ENCODE assay signal across 24 cellular contexts in the genomic region with DNA sequence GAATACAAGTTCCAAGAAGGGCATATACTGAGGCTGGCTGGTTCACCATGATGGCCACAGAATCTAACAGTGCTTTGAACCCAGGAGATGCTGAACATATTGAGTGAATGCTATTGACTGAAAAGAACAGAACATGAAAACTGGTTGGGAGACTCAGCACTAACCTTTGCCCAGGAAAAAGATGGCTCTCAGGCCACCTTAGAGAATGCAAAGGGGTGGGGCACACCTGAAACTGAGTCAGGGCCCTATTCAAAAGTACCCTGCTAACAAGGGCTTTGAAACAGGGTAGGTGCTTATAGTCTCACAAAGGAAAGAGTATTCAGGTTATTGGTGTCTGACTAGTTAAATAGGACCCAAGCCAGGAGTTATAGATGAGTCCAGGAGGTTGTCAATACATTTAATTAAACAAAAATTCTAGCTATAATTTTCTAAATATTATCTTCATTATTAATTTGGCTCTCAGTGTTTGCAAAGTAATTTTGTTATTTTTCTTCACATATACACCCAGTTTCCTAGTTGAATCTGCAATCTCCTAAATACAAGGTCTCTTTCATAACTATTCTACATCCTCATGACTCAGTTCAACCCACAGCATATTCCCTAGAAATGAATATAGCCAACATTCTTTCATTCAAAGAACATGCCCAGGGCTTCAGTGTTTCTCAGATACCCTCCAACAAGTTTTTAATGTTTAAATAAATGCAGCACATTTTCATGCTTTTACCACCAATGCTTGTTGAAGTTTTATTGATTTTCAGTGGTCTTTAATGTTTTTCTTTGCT.
DNase-seq lines count a peak whose midpoint lies in the region; FAIRE-seq and TF ChIP-seq lines count a peak whose summit lies in the region.
"Had no signal": no experiment of that assay in that cellular context is flagged by ENCODE, and none has a peak within 500 bp of the region (broad histone marks: within the 10 kb centered on the region; RNA-seq: fewer than 3 reads in every experiment).

No MANE protein-coding gene starts in this region.

- H3K4me3 ChIP-seq in bronchial epithelial cell (ENCODE audit: low read depth, low read length) (no peak overlapping the region), neural cell (ENCODE audit: low read length) (no peak overlapping the region)
- H3K4me3 ChIP-seq: K562 had no signal

- no peak for TF ChIP-seq RAD21 in neural cell (conservative IDR thresholded peaks at IDR 0.05)

- H3K27ac ChIP-seq in neural cell (ENCODE audit: low read length), result peak overlapping the region; percentile 84
- H3K27ac ChIP-seq: C4-2B, RWPE1 had no signal

- H3K27me3 ChIP-seq in bronchial epithelial cell (ENCODE audit: control insufficient read depth, insufficient read depth, low read length), result no peaks in the 10 kb centered on the region
- no peaks in the 10 kb centered on the region for H3K27me3 ChIP-seq in neural cell (ENCODE audit: insufficient read depth, low read depth, low read length)

- H3K36me3 ChIP-seq in bronchial epithelial cell (ENCODE audit: control insufficient read depth, insufficient read depth, low read length) (no peaks in the 10 kb centered on the region), neural cell (ENCODE audit: insufficient read depth, low read length) (no peaks in the 10 kb centered on the region)

- no peaks in the 10 kb centered on the region for H3F3A ChIP-seq in neural cell (ENCODE audit: insufficient read depth, low read length, poor library complexity, severe bottlenecking)

- no peak for FAIRE-seq in bronchial epithelial cell (lab: Jason Lieb, UNC)
- FAIRE-seq: A204.1, K562 had no signal

- no peaks in the 10 kb centered on the region for H3K9me2 ChIP-seq in neural cell (ENCODE audit: insufficient read depth, low read length)

- no peak overlapping the region for H3K4me2 ChIP-seq in neural cell (ENCODE audit: low read length)

- H3K79me2 ChIP-seq in neural cell (replicated peaks; ENCODE audit: insufficient read depth, low read length), result no peaks in the 10 kb centered on the region

- H3K9me3 ChIP-seq in neural cell (ENCODE audit: low read length), result no peaks in the 10 kb centered on the region

- DNase-seq in GM03348 (ENCODE audit: low spot score), result peak; percentile 5
- peak; percentile 32 for DNase-seq in bronchial epithelial cell (ENCODE audit: low read depth)
- DNase-seq in fibroblast of peridontal ligament (ENCODE audit: extremely low read depth), result peak; percentile 17
- no peak for DNase-seq in glomerular visceral epithelial cell (ENCODE audit: extremely low spot score)
- no peak for DNase-seq in NCI-H2029 (lab: John Stamatoyannopoulos, UW)
- DNase-seq in SHP77 treated with DMSO at 0.1 percent for 48 hours (lab: John Stamatoyannopoulos, UW), result no peak
- DNase-seq: CD8-positive, alpha-beta memory T cell; DMS53; GF-D8; H9; NCI-H1092 treated with DMSO at 0.1 percent for 48 hours; NCI-H146; NCI-H2029 treated with DMSO at 0.1 percent for 48 hours; NCI-H2171; NCI-H345; NCI-H524; NCI-H774; NK-92 treated with Interleukin-12 subunit alpha and Interleukin-12 subunit beta, amount 100 ng/mL, for 24 hours; SIG-M5 had no signal

- no peak overlapping the region for H3K9ac ChIP-seq in neural cell (ENCODE audit: low read length)

- H4K20me1 ChIP-seq in neural cell (ENCODE audit: insufficient read depth), result no peaks in the 10 kb centered on the region

- no peak for TF ChIP-seq EP300 in neural cell (conservative IDR thresholded peaks at IDR 0.05; ENCODE audit: poor library complexity, severe bottlenecking)

- TF ChIP-seq CTCF in bronchial epithelial cell (IDR thresholded peaks at IDR 0.05; ENCODE audit: insufficient read depth, low read length, severe bottlenecking), result no peak
- TF ChIP-seq CTCF in neural cell (IDR thresholded peaks at IDR 0.05; ENCODE audit: poor library complexity, severe bottlenecking), result no peak

- no peak overlapping the region for H2AFZ ChIP-seq in neural cell (ENCODE audit: low read depth, low read length)

TF ChIP-seq in neural cell, 6 proteins besides CTCF, POLR2A, EP300 and RAD21:
- TF ChIP-seq POLR2AphosphoS5 (IDR thresholded peaks at IDR 0.05) (no peak), SMC3 (conservative IDR thresholded peaks at IDR 0.05; ENCODE audit: poor library complexity) (no peak), TAF1 (IDR thresholded peaks at IDR 0.05; ENCODE audit: low read depth) (no peak), MXI1 (conservative IDR thresholded peaks at IDR 0.05; ENCODE audit: poor library complexity, severe bottlenecking) (no peak), EZH2 (IDR thresholded peaks at IDR 0.05; ENCODE audit: borderline replicate concordance, insufficient read depth, low read length, poor library complexity, severe bottlenecking) (no peak)
- TF ChIP-seq, protein P1, sequence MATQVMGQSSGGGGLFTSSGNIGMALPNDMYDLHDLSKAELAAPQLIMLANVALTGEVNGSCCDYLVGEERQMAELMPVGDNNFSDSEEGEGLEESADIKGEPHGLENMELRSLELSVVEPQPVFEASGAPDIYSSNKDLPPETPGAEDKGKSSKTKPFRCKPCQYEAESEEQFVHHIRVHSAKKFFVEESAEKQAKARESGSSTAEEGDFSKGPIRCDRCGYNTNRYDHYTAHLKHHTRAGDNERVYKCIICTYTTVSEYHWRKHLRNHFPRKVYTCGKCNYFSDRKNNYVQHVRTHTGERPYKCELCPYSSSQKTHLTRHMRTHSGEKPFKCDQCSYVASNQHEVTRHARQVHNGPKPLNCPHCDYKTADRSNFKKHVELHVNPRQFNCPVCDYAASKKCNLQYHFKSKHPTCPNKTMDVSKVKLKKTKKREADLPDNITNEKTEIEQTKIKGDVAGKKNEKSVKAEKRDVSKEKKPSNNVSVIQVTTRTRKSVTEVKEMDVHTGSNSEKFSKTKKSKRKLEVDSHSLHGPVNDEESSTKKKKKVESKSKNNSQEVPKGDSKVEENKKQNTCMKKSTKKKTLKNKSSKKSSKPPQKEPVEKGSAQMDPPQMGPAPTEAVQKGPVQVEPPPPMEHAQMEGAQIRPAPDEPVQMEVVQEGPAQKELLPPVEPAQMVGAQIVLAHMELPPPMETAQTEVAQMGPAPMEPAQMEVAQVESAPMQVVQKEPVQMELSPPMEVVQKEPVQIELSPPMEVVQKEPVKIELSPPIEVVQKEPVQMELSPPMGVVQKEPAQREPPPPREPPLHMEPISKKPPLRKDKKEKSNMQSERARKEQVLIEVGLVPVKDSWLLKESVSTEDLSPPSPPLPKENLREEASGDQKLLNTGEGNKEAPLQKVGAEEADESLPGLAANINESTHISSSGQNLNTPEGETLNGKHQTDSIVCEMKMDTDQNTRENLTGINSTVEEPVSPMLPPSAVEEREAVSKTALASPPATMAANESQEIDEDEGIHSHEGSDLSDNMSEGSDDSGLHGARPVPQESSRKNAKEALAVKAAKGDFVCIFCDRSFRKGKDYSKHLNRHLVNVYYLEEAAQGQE (IDR thresholded peaks at IDR 0.05; ENCODE audit: borderline replicate concordance), result no peak

Comparison
In these comparisons a context has a peak if more than half of its experiments do, and no peak if none do; other contexts are left out.
1. DNase-seq: peak in GM03348 (single experiment), bronchial epithelial cell (single experiment) and fibroblast of peridontal ligament (single experiment); none in glomerular visceral epithelial cell (single experiment), NCI-H2029 (single experiment) and SHP77 treated with DMSO at 0.1 percent for 48 hours (single experiment).